25 cellular contexts compared by ENCODE assay signal in the genomic region with DNA sequence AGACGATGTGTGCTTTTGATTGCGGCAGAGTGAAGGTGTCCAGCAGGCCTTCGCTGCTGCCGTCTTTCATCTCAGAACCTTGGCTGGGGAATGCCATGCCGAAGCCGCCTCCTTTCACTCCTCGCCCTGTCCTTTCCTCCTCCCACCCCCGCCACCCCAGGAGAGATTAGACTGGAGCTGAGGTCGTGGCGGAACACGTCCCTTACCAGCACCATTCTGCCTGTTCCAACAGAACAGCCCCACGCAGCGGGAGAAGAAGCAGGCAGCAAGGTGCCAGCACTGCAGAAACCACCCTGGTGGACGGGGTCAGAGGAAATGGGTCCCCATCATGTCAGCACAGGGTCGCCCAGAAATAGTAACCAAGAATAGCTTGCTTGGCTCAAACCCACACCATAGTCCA.
"Had no signal": no experiment of that assay in that cellular context is flagged by ENCODE, and none has a peak within 500 bp of the region (broad histone marks: within the 10 kb centered on the region; RNA-seq: fewer than 3 reads in every experiment).

No MANE protein-coding gene starts in this region.

- H3K9me3 ChIP-seq: adrenal gland, gastrocnemius medialis, tibial artery had no signal

- H3K27me3 ChIP-seq: adrenal gland, gastrocnemius medialis, tibial artery had no signal

- H3K4me1 ChIP-seq: adrenal gland, gastrocnemius medialis, tibial artery had no signal

- H3K4me3 ChIP-seq: adrenal gland, gastrocnemius medialis, lung, smooth muscle cell, tibial artery had no signal

- DNase-seq: activated B cell treated with CpG ODN at 0.5 μM for 24 hours; activated CD8-positive, alpha-beta memory T cell treated with anti-CD3 and anti-CD28 coated beads, Interleukin-2, amount 10 ng/mL, durations not matched to agents 7 days and 5 days; activated CD8-positive, alpha-beta T cell treated with anti-CD3 and anti-CD28 coated beads, Interleukin-2, amount 10 ng/mL, durations not matched to agents 7 days and 5 days; activated effector memory CD4-positive, alpha-beta T cell treated with anti-CD3 and anti-CD28 coated beads, Interleukin-2, amount 50 U/mL, for 16 hours; activated naive CD4-positive, alpha-beta T cell treated with anti-CD3 and anti-CD28 coated beads for 36 hours; activated naive CD8-positive, alpha-beta T cell treated with anti-CD3 and anti-CD28 coated beads for 36 hours; adrenal gland; aorta; caudate nucleus; dermis blood vessel endothelial cell; effector CD4-positive, alpha-beta T cell; gastrocnemius medialis; head of caudate nucleus; mesendoderm; retina; stimulated activated CD4-positive, alpha-beta T cell treated with anti-CD3 and anti-CD28 coated beads, Interleukin-1b, Interleukin-23, amount 100 ng/mL, for 48 hours; stimulated activated CD4-positive, alpha-beta T cell treated with anti-CD3 and anti-CD28 coated beads, Interleukin-4, amount 100 ng/mL, for 4 hours; stimulated activated CD8-positive, alpha-beta memory T cell treated with anti-CD3 and anti-CD28 coated beads, Interleukin-4, amount 100 ng/mL, for 48 hours; stimulated activated naive CD8-positive, alpha-beta T cell treated with anti-CD3 and anti-CD28 coated beads, Interleukin-15, amount 100 ng/mL, for 72 hours; T-helper 2 cell; tibial artery had no signal

- H3K27ac ChIP-seq: adrenal gland, epithelial cell of prostate, gastrocnemius medialis, tibial artery had no signal

- ATAC-seq: stimulated activated memory B cell treated with anti-CD40 and anti-IgM and Interleukin-4, amounts not matched to agents 10 μg/mL and 1 μg/mL and 100 μg/mL, for 72 hours had no signal
